ENCODE assay signal across 8 cellular contexts in the genomic region with DNA sequence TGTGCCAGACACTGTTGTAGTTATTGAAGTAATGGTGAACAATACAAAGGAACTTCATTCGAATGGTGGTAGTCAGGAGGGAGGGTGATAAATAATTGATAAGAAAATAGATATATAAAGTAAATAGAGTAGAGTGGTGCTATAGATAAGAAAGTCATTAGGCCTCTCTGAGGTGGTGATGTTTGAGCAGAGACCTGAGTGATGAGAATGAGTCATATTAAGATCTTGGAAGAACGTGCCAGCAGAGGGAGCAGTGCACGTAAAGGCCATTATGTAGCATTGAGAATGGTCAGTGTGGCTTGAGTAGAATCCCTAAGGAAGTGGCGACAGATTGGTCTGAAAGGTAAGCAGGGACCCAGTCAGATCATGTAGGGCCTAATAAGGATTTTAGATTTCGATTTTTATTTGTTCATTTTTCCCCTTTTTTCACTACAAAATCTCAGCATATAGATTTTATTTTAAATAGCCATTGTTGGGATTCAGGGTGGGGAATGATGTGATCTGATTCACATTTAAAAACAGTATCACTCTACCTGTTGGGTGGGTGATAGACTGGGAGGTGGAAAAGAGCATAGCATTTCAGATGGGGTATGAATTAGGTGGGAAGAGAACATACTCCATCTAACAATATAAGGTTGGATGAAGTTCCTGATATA. TPM values are rescaled to one million over a fixed set of nuclear protein-coding genes. Genes with fewer than 3 reads are reported as not detected.
DNase-seq lines count a peak whose midpoint lies in the region; ATAC-seq lines count a peak whose summit lies in the region.

No MANE protein-coding gene starts in this region.

- peaks cover 4% of the 10 kb centered on the region for H3K36me3 Mint-ChIP-seq in activated T-cell treated with anti-CD3 and anti-CD28 coated beads, Interleukin-2, amount 50 U/mL, for 4 hours (ENCODE audit: insufficient read depth)

- no peaks in the 10 kb centered on the region for H3K36me3 ChIP-seq in iPS DF 6.9 (ENCODE audit: control insufficient read depth, insufficient read depth, low read length)

- no peaks in the 10 kb centered on the region for H3K9me3 ChIP-seq in iPS DF 6.9 (ENCODE audit: control insufficient read depth, insufficient read depth, low read length)

- no peak overlapping the region for H3K4me3 ChIP-seq in iPS DF 6.9 (ENCODE audit: low read length)

- H3K27ac ChIP-seq in iPS DF 6.9 (ENCODE audit: low read length) = no peak overlapping the region

- DNase-seq in 8988T (peak; percentile 31), ELF-1 (ENCODE audit: low read depth, low spot score) (peak; percentile 52), NCI-H226 (peak; percentile 71), amniotic epithelial cell (ENCODE audit: low read depth) (peak; percentile 76), iPS DF 6.9 (ENCODE audit: low read depth, low spot score) (peak; percentile 64), stromal cell of bone marrow (ENCODE audit: low read depth) (peak; percentile 30)
- DNase-seq in activated T-cell treated with anti-CD3 and anti-CD28 coated beads, Interleukin-2, amount 50 U/mL, for 4 hours = no peak

- peak; percentile 88 for ATAC-seq in HG02610 (IDR thresholded peaks at IDR 0.05; ENCODE audit: unreplicated experiment)
- no peak for ATAC-seq in activated T-cell treated with anti-CD3 and anti-CD28 coated beads, Interleukin-2, amount 50 U/mL, for 4 hours

- no peaks in the 10 kb centered on the region for H3K4me1 ChIP-seq in iPS DF 6.9 (ENCODE audit: control insufficient read depth, insufficient read depth, low read length)

- no peaks in the 10 kb centered on the region for H3K4me1 Mint-ChIP-seq in activated T-cell treated with anti-CD3 and anti-CD28 coated beads, Interleukin-2, amount 50 U/mL, for 4 hours (ENCODE audit: low read depth)

- no peaks in the 10 kb centered on the region for H3K27me3 ChIP-seq in iPS DF 6.9 (ENCODE audit: control insufficient read depth, insufficient read depth, low read length)

- 100% methylated on average over 1 of the region's 5 CpGs for WGBS in iPS DF 6.9 (ENCODE audit: insufficient coverage, insufficient read length)

- H3K27me3 Mint-ChIP-seq in activated T-cell treated with anti-CD3 and anti-CD28 coated beads, Interleukin-2, amount 50 U/mL, for 4 hours (ENCODE audit: low read depth) = no peaks in the 10 kb centered on the region

- H3K4me3 Mint-ChIP-seq in activated T-cell treated with anti-CD3 and anti-CD28 coated beads, Interleukin-2, amount 50 U/mL, for 4 hours = no peak overlapping the region

- no peaks in the 10 kb centered on the region for H3K9me3 Mint-ChIP-seq in activated T-cell treated with anti-CD3 and anti-CD28 coated beads, Interleukin-2, amount 50 U/mL, for 4 hours

RNA-seq across cellular contexts. Expression of gene CCDC90B, which starts 44.7 kb away (rescaled TPM):
- total RNA-seq in activated T-cell treated with anti-CD3 and anti-CD28 coated beads, Interleukin-2, amount 50 U/mL, for 4 hours = 10 to 100 TPM; 22.8 to 30.1 (median 23.6) TPM

RNA-seq across cellular contexts. Expression of gene ANKRD42, which starts 47.9 kb away (rescaled TPM):
- 1 to 10 TPM; 5.3 to 8.4 (median 8.0) TPM for total RNA-seq in activated T-cell treated with anti-CD3 and anti-CD28 coated beads, Interleukin-2, amount 50 U/mL, for 4 hours
